8 cellular contexts compared by ENCODE assay signal in genomic region chr9:4741365-4742031, GRCh38. TPM values are rescaled to one million over a fixed set of nuclear protein-coding genes. Genes with fewer than 3 reads are reported as not detected.
DNase-seq lines count a peak whose midpoint lies in the region; ATAC-seq and TF ChIP-seq lines count a peak whose summit lies in the region.

No MANE protein-coding gene starts in this region.

- H3K27ac Mint-ChIP-seq in Caco-2 (ENCODE audit: unreplicated experiment) = no peak overlapping the region
- peak overlapping the region; percentile 10 for H3K27ac Mint-ChIP-seq in central memory CD8-positive, alpha-beta T cell (ENCODE audit: low read depth)

- POLR2A ChIA-PET in Caco-2 (lab: Charles Lee) = interaction anchor here (0.6 kb wide), 1 partner anchor 51 kb away, joined by 3 read pairs; the partner anchor contains the start of gene RCL1

- ATAC-seq in GM21825 (IDR thresholded peaks at IDR 0.05; ENCODE audit: unreplicated experiment) (peak; percentile 3), RWPE2 (ENCODE audit: low read depth) (peak; percentile 14), GM21737 (IDR thresholded peaks at IDR 0.05; ENCODE audit: unreplicated experiment) (no peak)
- ATAC-seq in central memory CD8-positive, alpha-beta T cell (replicated peaks; ENCODE audit: extremely low read depth, poor library complexity, severe bottlenecking) = peak; percentile 0

- CTCF ChIA-PET in Caco-2 (lab: Charles Lee) = interaction anchor here (0.6 to 1.6 kb wide), 3 partner anchors 9 to 117 kb away, joined by 3 to 10 read pairs (median 3); no protein-coding TSS in a partner anchor

- no peaks in the 10 kb centered on the region for H3K9me3 ChIP-seq in Caco-2
- H3K9me3 ChIP-seq in RWPE2 (ENCODE audit: severe bottlenecking) = no peaks in the 10 kb centered on the region

- DNase-seq in Caco-2 (peak in 1 of 2 experiments; percentile 7), RWPE2 (ENCODE audit: low spot score) (no peak), kidney epithelial cell (ENCODE audit: low read depth) (no peak), glomerular visceral epithelial cell (ENCODE audit: extremely low spot score) (no peak)
- no peak for DNase-seq in central memory CD8-positive, alpha-beta T cell (ENCODE audit: low spot score in 2 of 2)
- DNase-seq in stimulated activated CD4-positive, alpha-beta T cell treated with anti-CD3 and anti-CD28 coated beads, Interleukin-4, amount 100 ng/mL, for 24 hours = peak; percentile 12

- H3K4me3 ChIP-seq in Caco-2 (ENCODE audit: low read depth, low read length) = peak overlapping the region; percentile 78
- H3K4me3 ChIP-seq in RWPE2 (ENCODE audit: severe bottlenecking) = peak overlapping the region; percentile 62
- H3K4me3 ChIP-seq in kidney epithelial cell (ENCODE audit: low read depth, low read length) = peak overlapping the region; percentile 97

- H3K9me3 Mint-ChIP-seq in Caco-2 (ENCODE audit: unreplicated experiment) = no peaks in the 10 kb centered on the region
- no peaks in the 10 kb centered on the region for H3K9me3 Mint-ChIP-seq in central memory CD8-positive, alpha-beta T cell

- peaks cover 4% of the 10 kb centered on the region for H3K27me3 Mint-ChIP-seq in Caco-2 (ENCODE audit: insufficient read depth, unreplicated experiment)
- no peaks in the 10 kb centered on the region for H3K27me3 Mint-ChIP-seq in central memory CD8-positive, alpha-beta T cell

- no peaks in the 10 kb centered on the region for H3K27me3 ChIP-seq in Caco-2 (replicated peaks; ENCODE audit: control insufficient read depth, insufficient read depth, low read length)
- H3K27me3 ChIP-seq in RWPE2 (ENCODE audit: insufficient read depth, poor library complexity, severe bottlenecking) = no peaks in the 10 kb centered on the region
- H3K27me3 ChIP-seq in kidney epithelial cell (ENCODE audit: control insufficient read depth, insufficient read depth, low read length) = no peaks in the 10 kb centered on the region

- H3K36me3 ChIP-seq in Caco-2 (ENCODE audit: control insufficient read depth, insufficient read depth, low read length) = no peaks in the 10 kb centered on the region
- H3K36me3 ChIP-seq in RWPE2 (ENCODE audit: low read depth) = no peaks in the 10 kb centered on the region
- H3K36me3 ChIP-seq in kidney epithelial cell (ENCODE audit: control insufficient read depth, insufficient read depth, low read length) = no peaks in the 10 kb centered on the region

- intact Hi-C loops in Caco-2 (cut with micrococcal nuclease; ENCODE audit: unreplicated experiment) = loop anchor here (2.0 to 5.0 kb wide), 3 partner anchors 63 to 139 kb away; partner anchors contain the start of genes CDC37L1 and PLPP6

- H3K4me1 Mint-ChIP-seq in Caco-2 (ENCODE audit: low read depth, unreplicated experiment) = no peaks in the 10 kb centered on the region
- peaks cover 29% of the 10 kb centered on the region for H3K4me1 Mint-ChIP-seq in central memory CD8-positive, alpha-beta T cell

- TF ChIP-seq CTCF in Caco-2 (IDR thresholded peaks at IDR 0.05; ENCODE audit: insufficient read depth in 1 of 2, low read depth in 1 of 2, low read length in 1 of 2, severe bottlenecking in 1 of 2, unreplicated experiment in 1 of 2) (no peak), RWPE2 (IDR thresholded peaks at IDR 0.05; ENCODE audit: poor library complexity, severe bottlenecking) (no peak), kidney epithelial cell (IDR thresholded peaks at IDR 0.05; ENCODE audit: insufficient read depth, low read length, poor library complexity, severe bottlenecking) (no peak)

- H3K27ac ChIP-seq in RWPE2 (ENCODE audit: poor library complexity, severe bottlenecking) = peak overlapping the region; percentile 73

- H3K4me1 ChIP-seq in Caco-2 = peaks cover 3% of the 10 kb centered on the region; the same call in 1 of the 2 replicates
- peaks cover 24% of the 10 kb centered on the region for H3K4me1 ChIP-seq in RWPE2 (ENCODE audit: insufficient read depth, poor library complexity, severe bottlenecking)

- BruUV-seq in Caco-2 (replicated peaks; lab: Mats Ljungman, UMichigan) = no TSS peak

- no peaks in the 10 kb centered on the region for H3K36me3 Mint-ChIP-seq in Caco-2 (ENCODE audit: insufficient read depth, unreplicated experiment)
- peaks cover 13% of the 10 kb centered on the region for H3K36me3 Mint-ChIP-seq in central memory CD8-positive, alpha-beta T cell (ENCODE audit: insufficient read depth)

- H3K4me3 Mint-ChIP-seq in Caco-2 (ENCODE audit: unreplicated experiment) = peak overlapping the region; percentile 91
- H3K4me3 Mint-ChIP-seq in central memory CD8-positive, alpha-beta T cell = peak overlapping the region; percentile 90

RNA-seq across cellular contexts. Expression of gene AK3, which starts 0.5 kb away (rescaled TPM):
- total RNA-seq in Caco-2 (2022) (31.9 and 32.0 TPM in 2 replicates), kidney epithelial cell (64.4 and 65.5 TPM in 2 replicates)

RNA-seq across cellular contexts. Expression of gene RCL1, which starts 51.2 kb away (rescaled TPM):
- total RNA-seq in Caco-2 (2022) = 15.1 and 15.7 TPM in 2 replicates
- 23.6 and 24.4 TPM in 2 replicates for total RNA-seq in kidney epithelial cell
